ENCODE assay signal across 15 cellular contexts in the genomic region with DNA sequence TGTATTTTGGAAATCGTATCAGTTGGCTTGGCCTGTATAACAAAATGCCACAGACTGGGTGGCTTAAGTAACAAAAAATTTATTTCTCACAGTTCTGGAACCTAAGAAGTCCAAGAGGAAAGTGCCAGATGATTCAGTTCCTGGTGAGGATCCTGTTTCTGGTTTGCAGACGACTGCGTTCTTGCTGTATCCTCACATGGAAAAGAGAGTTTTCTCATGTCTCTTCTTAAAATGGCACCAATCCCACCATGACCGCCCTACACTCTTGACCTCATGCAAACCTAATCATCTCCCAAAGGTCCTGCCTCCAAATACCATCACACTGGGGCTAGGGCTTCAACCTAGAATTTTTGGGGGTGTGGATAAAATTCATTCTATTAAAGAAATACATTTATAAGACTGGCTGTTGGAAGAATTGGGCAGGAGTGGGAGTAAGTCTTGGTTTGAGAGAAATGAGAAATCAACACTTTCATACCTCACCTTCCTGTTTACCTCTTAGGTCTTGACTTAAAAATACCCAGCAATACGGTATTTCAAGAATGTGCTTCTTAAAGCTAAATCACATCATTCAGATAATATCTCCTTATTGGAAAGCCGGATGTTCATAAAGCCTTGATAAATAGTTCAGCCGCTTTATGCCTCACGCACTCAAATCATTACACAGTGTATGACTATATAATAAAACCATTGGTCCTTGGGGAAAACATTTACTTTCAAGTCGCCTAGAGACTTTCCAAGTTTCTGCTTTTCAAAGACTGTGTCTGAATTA. TPM values are rescaled to one million over a fixed set of nuclear protein-coding genes. Genes with fewer than 3 reads are reported as not detected.
A peak's percentile ranks its signal among the peaks of the same experiment; 100 is the strongest.
DNase-seq lines count a peak whose midpoint lies in the region; ATAC-seq and TF ChIP-seq lines count a peak whose summit lies in the region.
"Had no signal": no experiment of that assay in that cellular context is flagged by ENCODE, and none has a peak within 500 bp of the region (broad histone marks: within the 10 kb centered on the region; RNA-seq: fewer than 3 reads in every experiment).

No MANE protein-coding gene starts in this region.

- no peak overlapping the region for H3K4me3 ChIP-seq in smooth muscle cell
- H3K4me3 ChIP-seq: tibial nerve had no signal

- no peaks in the 10 kb centered on the region for H3K9me3 ChIP-seq in smooth muscle cell (replicated peaks; ENCODE audit: low read depth)
- H3K9me3 ChIP-seq: tibial nerve had no signal

- DNase-seq in activated CD4-positive, alpha-beta memory T cell treated with anti-CD3 and anti-CD28 coated beads, Interleukin-2, amount 10 ng/mL, durations not matched to agents 7 days and 5 days: no peak
- no peak for DNase-seq in activated CD4-positive, alpha-beta memory T cell treated with anti-CD3 and anti-CD28 coated beads for 36 hours
- DNase-seq in smooth muscle cell (lab: John Stamatoyannopoulos, UW; ENCODE audit: unreplicated experiment) (no peak), SW480 (ENCODE audit: low spot score) (no peak), hypothalamus (lab: John Stamatoyannopoulos, UW) (no peak), cerebellar nuclear complex (lab: John Stamatoyannopoulos, UW) (no peak)
- DNase-seq: activated CD8-positive, alpha-beta memory T cell treated with anti-CD3 and anti-CD28 coated beads for 24 hours; activated naive CD8-positive, alpha-beta T cell treated with anti-CD3 and anti-CD28 coated beads, Interleukin-2, amount 50 U/mL, for 24 hours; foreskin keratinocyte; naive thymus-derived CD8-positive, alpha-beta T cell; T-helper 17 cell had no signal

- H4K20me1 ChIP-seq in smooth muscle cell (ENCODE audit: low read depth): no peaks in the 10 kb centered on the region

- H2AFZ ChIP-seq in smooth muscle cell (ENCODE audit: low read depth): no peak overlapping the region

- ATAC-seq in HG02678 (IDR thresholded peaks at IDR 0.05; ENCODE audit: unreplicated experiment) (peak; percentile 63), HG03469 (IDR thresholded peaks at IDR 0.05; ENCODE audit: unreplicated experiment) (peak; percentile 36)
- ATAC-seq: activated naive CD8-positive, alpha-beta T cell treated with anti-CD3 and anti-CD28 coated beads, Interleukin-2, amount 50 U/mL, for 24 hours; foreskin keratinocyte; naive thymus-derived CD8-positive, alpha-beta T cell; Panc1; T-helper 17 cell had no signal

- peaks cover 12% of the 10 kb centered on the region for H3K9me3 Mint-ChIP-seq in activated CD4-positive, alpha-beta memory T cell treated with anti-CD3 and anti-CD28 coated beads, Interleukin-2, amount 10 ng/mL, durations not matched to agents 7 days and 5 days
- no peaks in the 10 kb centered on the region for H3K9me3 Mint-ChIP-seq in activated CD4-positive, alpha-beta memory T cell treated with anti-CD3 and anti-CD28 coated beads for 36 hours

- no peak overlapping the region for H3K4me2 ChIP-seq in smooth muscle cell

- H3K27me3 ChIP-seq in smooth muscle cell (ENCODE audit: low read depth): no peaks in the 10 kb centered on the region
- H3K27me3 ChIP-seq: tibial nerve had no signal

- no peak overlapping the region for H3K4me3 Mint-ChIP-seq in activated CD4-positive, alpha-beta memory T cell treated with anti-CD3 and anti-CD28 coated beads, Interleukin-2, amount 10 ng/mL, durations not matched to agents 7 days and 5 days
- H3K4me3 Mint-ChIP-seq in activated CD4-positive, alpha-beta memory T cell treated with anti-CD3 and anti-CD28 coated beads for 36 hours: no peak overlapping the region
- H3K4me3 Mint-ChIP-seq: activated naive CD8-positive, alpha-beta T cell treated with anti-CD3 and anti-CD28 coated beads, Interleukin-2, amount 50 U/mL, for 24 hours; naive thymus-derived CD8-positive, alpha-beta T cell; T-helper 17 cell had no signal

- H3K36me3 ChIP-seq in smooth muscle cell (ENCODE audit: low read depth): no peaks in the 10 kb centered on the region
- H3K36me3 ChIP-seq: tibial nerve had no signal

- CTCF ChIA-PET in activated CD4-positive, alpha-beta memory T cell treated with anti-CD3 and anti-CD28 coated beads, Interleukin-2, amount 10 ng/mL, durations not matched to agents 7 days and 5 days (lab: Charles Lee): interaction anchor here (1.0 kb wide), 1 partner anchor 10 kb away, joined by 3 read pairs; no protein-coding TSS in a partner anchor
- CTCF ChIA-PET in activated CD4-positive, alpha-beta memory T cell treated with anti-CD3 and anti-CD28 coated beads for 36 hours (lab: Charles Lee): no interaction called here

- intact Hi-C loops in activated CD4-positive, alpha-beta memory T cell treated with anti-CD3 and anti-CD28 coated beads for 36 hours (cut with micrococcal nuclease): no loop called here

- no peak overlapping the region for H3K27ac ChIP-seq in smooth muscle cell (ENCODE audit: low read depth)
- H3K27ac ChIP-seq: foreskin keratinocyte, tibial nerve had no signal

- peaks cover 1% of the 10 kb centered on the region for H3K27me3 Mint-ChIP-seq in activated CD4-positive, alpha-beta memory T cell treated with anti-CD3 and anti-CD28 coated beads, Interleukin-2, amount 10 ng/mL, durations not matched to agents 7 days and 5 days
- no peaks in the 10 kb centered on the region for H3K27me3 Mint-ChIP-seq in activated CD4-positive, alpha-beta memory T cell treated with anti-CD3 and anti-CD28 coated beads for 36 hours

- POLR2A ChIA-PET in activated CD4-positive, alpha-beta memory T cell treated with anti-CD3 and anti-CD28 coated beads, Interleukin-2, amount 10 ng/mL, durations not matched to agents 7 days and 5 days (lab: Charles Lee): no interaction called here
- POLR2A ChIA-PET in activated CD4-positive, alpha-beta memory T cell treated with anti-CD3 and anti-CD28 coated beads for 36 hours (lab: Charles Lee): interaction anchor here (0.6 kb wide), 1 partner anchor 1243 kb away, joined by 3 read pairs; no protein-coding TSS in a partner anchor

- H3K27ac Mint-ChIP-seq in activated CD4-positive, alpha-beta memory T cell treated with anti-CD3 and anti-CD28 coated beads, Interleukin-2, amount 10 ng/mL, durations not matched to agents 7 days and 5 days: peak overlapping the region; percentile 24
- no peak overlapping the region for H3K27ac Mint-ChIP-seq in activated CD4-positive, alpha-beta memory T cell treated with anti-CD3 and anti-CD28 coated beads for 36 hours
- H3K27ac Mint-ChIP-seq: activated naive CD8-positive, alpha-beta T cell treated with anti-CD3 and anti-CD28 coated beads, Interleukin-2, amount 50 U/mL, for 24 hours; T-helper 17 cell had no signal

- no peak for TF ChIP-seq CTCF in smooth muscle cell (IDR thresholded peaks at IDR 0.05; ENCODE audit: borderline replicate concordance, insufficient read depth, poor library complexity, severe bottlenecking)

- peaks cover 27% of the 10 kb centered on the region for H3K4me1 Mint-ChIP-seq in activated CD4-positive, alpha-beta memory T cell treated with anti-CD3 and anti-CD28 coated beads, Interleukin-2, amount 10 ng/mL, durations not matched to agents 7 days and 5 days
- H3K4me1 Mint-ChIP-seq in activated CD4-positive, alpha-beta memory T cell treated with anti-CD3 and anti-CD28 coated beads for 36 hours (ENCODE audit: low read depth): peaks cover 15% of the 10 kb centered on the region
- H3K4me1 Mint-ChIP-seq: T-helper 17 cell had no signal

- no peaks in the 10 kb centered on the region for H3K79me2 ChIP-seq in smooth muscle cell (ENCODE audit: low read depth)

- H3F3A ChIP-seq in smooth muscle cell (ENCODE audit: low read depth): no peaks in the 10 kb centered on the region

- H3K4me1 ChIP-seq in smooth muscle cell (ENCODE audit: low read depth): no peaks in the 10 kb centered on the region
- H3K4me1 ChIP-seq: foreskin keratinocyte had no signal

- H3K9ac ChIP-seq in smooth muscle cell (ENCODE audit: low read depth): no peak overlapping the region

- WGBS in smooth muscle cell (ENCODE audit: low lambda C conversion rate): 94% methylated on average over 9 of the region's 9 CpGs

- H3K36me3 Mint-ChIP-seq in activated CD4-positive, alpha-beta memory T cell treated with anti-CD3 and anti-CD28 coated beads, Interleukin-2, amount 10 ng/mL, durations not matched to agents 7 days and 5 days (ENCODE audit: low read depth): peaks cover 20% of the 10 kb centered on the region
- no peaks in the 10 kb centered on the region for H3K36me3 Mint-ChIP-seq in activated CD4-positive, alpha-beta memory T cell treated with anti-CD3 and anti-CD28 coated beads for 36 hours
- H3K36me3 Mint-ChIP-seq: naive thymus-derived CD8-positive, alpha-beta T cell had no signal

RNA-seq across cellular contexts. Expression of a gene that starts 28.7 kb away (rescaled TPM):
- 100 to 1,000 TPM; 223 to 226 TPM for total RNA-seq in activated CD4-positive, alpha-beta memory T cell treated with anti-CD3 and anti-CD28 coated beads, Interleukin-2, amount 10 ng/mL, durations not matched to agents 7 days and 5 days
- 100 to 1,000 TPM; 228 to 236 TPM for total RNA-seq in activated CD4-positive, alpha-beta memory T cell treated with anti-CD3 and anti-CD28 coated beads for 36 hours
- 61.5 and 98.7 TPM in 2 replicates for total RNA-seq in smooth muscle cell
- 81.9 and 92.3 TPM in 2 replicates for polyA plus RNA-seq in smooth muscle cell

RNA-seq across cellular contexts. Expression of a gene that starts 31.5 kb away (rescaled TPM):
- 10 to 100 TPM; 65.5 to 72.7 TPM for total RNA-seq in activated CD4-positive, alpha-beta memory T cell treated with anti-CD3 and anti-CD28 coated beads, Interleukin-2, amount 10 ng/mL, durations not matched to agents 7 days and 5 days
- 10 to 100 TPM; 45.9 to 46.4 TPM for total RNA-seq in activated CD4-positive, alpha-beta memory T cell treated with anti-CD3 and anti-CD28 coated beads for 36 hours
- 48.1 and 67.0 TPM in 2 replicates for total RNA-seq in smooth muscle cell
- 46.3 and 50.3 TPM in 2 replicates for polyA plus RNA-seq in smooth muscle cell

RNA-seq across cellular contexts. Expression of a gene that starts 50.5 kb away (rescaled TPM):
- 1 to 10 TPM in 1 of 2 experiments, under 1 TPM in 1; 0.95 to 1.0 TPM for total RNA-seq in activated CD4-positive, alpha-beta memory T cell treated with anti-CD3 and anti-CD28 coated beads, Interleukin-2, amount 10 ng/mL, durations not matched to agents 7 days and 5 days
- 1 to 10 TPM; 1.1 to 1.4 TPM for total RNA-seq in activated CD4-positive, alpha-beta memory T cell treated with anti-CD3 and anti-CD28 coated beads for 36 hours
- total RNA-seq in smooth muscle cell: 1.8 and 2.4 TPM in 2 replicates
- polyA plus RNA-seq in smooth muscle cell: 1.5 and 1.6 TPM in 2 replicates
- total RNA-seq: T-helper 17 cell had no signal
